In the genomic region with DNA sequence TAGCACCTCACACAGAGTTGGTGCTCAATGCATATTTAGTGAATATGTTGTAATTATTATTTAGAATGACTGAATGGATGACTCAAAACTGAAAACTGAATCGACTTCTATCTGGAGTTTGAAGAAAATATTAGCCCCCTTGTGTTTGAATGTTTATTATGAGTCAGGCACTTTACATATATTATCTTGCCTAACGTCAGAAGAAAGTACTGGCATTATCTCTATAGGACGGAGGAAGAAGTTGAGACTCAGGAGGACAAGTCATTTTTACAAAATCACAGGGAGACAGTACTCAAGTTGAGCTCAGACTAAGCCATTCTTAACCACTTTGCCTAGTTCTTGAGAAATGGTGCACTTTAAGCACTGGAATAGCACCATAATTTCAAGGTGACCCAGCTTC, we compare ENCODE assay signal across 20 cellular contexts.
"Had no signal": no experiment of that assay in that cellular context is flagged by ENCODE, and none has a peak within 500 bp of the region (broad histone marks: within the 10 kb centered on the region; RNA-seq: fewer than 3 reads in every experiment).

No MANE protein-coding gene starts in this region.

- H3K9ac ChIP-seq: SK-N-SH had no signal

- ATAC-seq: Panc1 had no signal

- H3K4me3 ChIP-seq: MG63 had no signal

- H3K4me2 ChIP-seq: SK-N-SH had no signal

- H3K36me3 ChIP-seq: MG63 had no signal

- H3K27me3 ChIP-seq: MG63 had no signal

- DNase-seq: Karpas-422, KG1, MG63, NCI-H1092, NCI-H1105 treated with DMSO at 0.1 percent for 48 hours, NCI-H1417 treated with DMSO at 0.1 percent for 48 hours, NCI-H146, NCI-H1694 treated with DMSO at 0.1 percent for 48 hours, NCI-H1930, NCI-H2081, NCI-H2107, NCI-H2227 treated with DMSO at 0.1 percent for 48 hours, NCI-H524, NCI-H526 treated with DMSO at 0.1 percent for 48 hours, NCI-H748 treated with DMSO at 0.1 percent for 48 hours, SHP77, SK-N-SH, SW 1271 had no signal

- H3K9me3 ChIP-seq: MG63, SK-N-SH had no signal

- H3K27ac ChIP-seq: RWPE1 had no signal
